Comparison of ENCODE assay signal across 1 cellular context in genomic region chr17:17237026-17237799, GRCh38.
A peak's percentile ranks its signal among the peaks of the same experiment; 100 is the strongest.
TF ChIP-seq lines count a peak whose summit lies in the region.

Gene FLCN, minus strand, starts transcription at chr17:17237168. Its CDS starts 9,031 bp downstream, at chr17:17228137.

TF ChIP-seq in WTC11, 78 proteins besides CTCF, POLR2A, EP300 and RAD21 (continued from another document and continues in another):
- TF ChIP-seq ZNF219 (CRISPR knock-in tag; IDR thresholded peaks at IDR 0.05; ENCODE audit: borderline replicate concordance), result no peak
- TF ChIP-seq TEAD1 (CRISPR knock-in tag; IDR thresholded peaks at IDR 0.05), result no peak
- TF ChIP-seq ZNF671 (CRISPR knock-in tag; IDR thresholded peaks at IDR 0.05), result no peak
- TF ChIP-seq NR3C1 (CRISPR knock-in tag; conservative IDR thresholded peaks at IDR 0.05; ENCODE audit: low read depth), result no peak
- TF ChIP-seq, protein P1, sequence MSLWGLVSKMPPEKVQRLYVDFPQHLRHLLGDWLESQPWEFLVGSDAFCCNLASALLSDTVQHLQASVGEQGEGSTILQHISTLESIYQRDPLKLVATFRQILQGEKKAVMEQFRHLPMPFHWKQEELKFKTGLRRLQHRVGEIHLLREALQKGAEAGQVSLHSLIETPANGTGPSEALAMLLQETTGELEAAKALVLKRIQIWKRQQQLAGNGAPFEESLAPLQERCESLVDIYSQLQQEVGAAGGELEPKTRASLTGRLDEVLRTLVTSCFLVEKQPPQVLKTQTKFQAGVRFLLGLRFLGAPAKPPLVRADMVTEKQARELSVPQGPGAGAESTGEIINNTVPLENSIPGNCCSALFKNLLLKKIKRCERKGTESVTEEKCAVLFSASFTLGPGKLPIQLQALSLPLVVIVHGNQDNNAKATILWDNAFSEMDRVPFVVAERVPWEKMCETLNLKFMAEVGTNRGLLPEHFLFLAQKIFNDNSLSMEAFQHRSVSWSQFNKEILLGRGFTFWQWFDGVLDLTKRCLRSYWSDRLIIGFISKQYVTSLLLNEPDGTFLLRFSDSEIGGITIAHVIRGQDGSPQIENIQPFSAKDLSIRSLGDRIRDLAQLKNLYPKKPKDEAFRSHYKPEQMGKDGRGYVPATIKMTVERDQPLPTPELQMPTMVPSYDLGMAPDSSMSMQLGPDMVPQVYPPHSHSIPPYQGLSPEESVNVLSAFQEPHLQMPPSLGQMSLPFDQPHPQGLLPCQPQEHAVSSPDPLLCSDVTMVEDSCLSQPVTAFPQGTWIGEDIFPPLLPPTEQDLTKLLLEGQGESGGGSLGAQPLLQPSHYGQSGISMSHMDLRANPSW (CRISPR knock-in tag; conservative IDR thresholded peaks at IDR 0.05; ENCODE audit: low read depth), result no peak
- TF ChIP-seq NR2C2 (CRISPR knock-in tag; IDR thresholded peaks at IDR 0.05), result no peak
- TF ChIP-seq EMX1 (CRISPR knock-in tag; IDR thresholded peaks at IDR 0.05), result no peak
- no peak for TF ChIP-seq ZNF396 (CRISPR knock-in tag; IDR thresholded peaks at IDR 0.05; ENCODE audit: borderline replicate concordance)
- peak; percentile 13; the same call in 1 of the 2 replicates for TF ChIP-seq SMAD3 (CRISPR knock-in tag; IDR thresholded peaks at IDR 0.05; ENCODE audit: borderline replicate concordance)
- no peak for TF ChIP-seq ZBTB21 (CRISPR knock-in tag; IDR thresholded peaks at IDR 0.05; ENCODE audit: borderline replicate concordance)
- TF ChIP-seq ZNF423 (CRISPR knock-in tag; IDR thresholded peaks at IDR 0.05), result no peak
- TF ChIP-seq, protein P2, sequence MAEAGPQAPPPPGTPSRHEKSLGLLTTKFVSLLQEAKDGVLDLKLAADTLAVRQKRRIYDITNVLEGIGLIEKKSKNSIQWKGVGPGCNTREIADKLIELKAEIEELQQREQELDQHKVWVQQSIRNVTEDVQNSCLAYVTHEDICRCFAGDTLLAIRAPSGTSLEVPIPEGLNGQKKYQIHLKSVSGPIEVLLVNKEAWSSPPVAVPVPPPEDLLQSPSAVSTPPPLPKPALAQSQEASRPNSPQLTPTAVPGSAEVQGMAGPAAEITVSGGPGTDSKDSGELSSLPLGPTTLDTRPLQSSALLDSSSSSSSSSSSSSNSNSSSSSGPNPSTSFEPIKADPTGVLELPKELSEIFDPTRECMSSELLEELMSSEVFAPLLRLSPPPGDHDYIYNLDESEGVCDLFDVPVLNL (CRISPR knock-in tag; IDR thresholded peaks at IDR 0.05; ENCODE audit: borderline replicate concordance, low read depth), result no peak
- no peak for TF ChIP-seq KAT7 (CRISPR knock-in tag; IDR thresholded peaks at IDR 0.05; ENCODE audit: borderline replicate concordance)
- no peak for TF ChIP-seq NFYB (CRISPR knock-in tag; conservative IDR thresholded peaks at IDR 0.05; ENCODE audit: low read depth)
- no peak for TF ChIP-seq MAX (CRISPR knock-in tag; IDR thresholded peaks at IDR 0.05)
- TF ChIP-seq IRF1 (CRISPR knock-in tag; IDR thresholded peaks at IDR 0.05), result no peak
- no peak for TF ChIP-seq RORB (CRISPR knock-in tag; IDR thresholded peaks at IDR 0.05)
- 0 out of 2 replicates have a peak, but pooled peaks have one; percentile 39 for TF ChIP-seq CREM (CRISPR knock-in tag; IDR thresholded peaks at IDR 0.05)
- TF ChIP-seq, protein P3, sequence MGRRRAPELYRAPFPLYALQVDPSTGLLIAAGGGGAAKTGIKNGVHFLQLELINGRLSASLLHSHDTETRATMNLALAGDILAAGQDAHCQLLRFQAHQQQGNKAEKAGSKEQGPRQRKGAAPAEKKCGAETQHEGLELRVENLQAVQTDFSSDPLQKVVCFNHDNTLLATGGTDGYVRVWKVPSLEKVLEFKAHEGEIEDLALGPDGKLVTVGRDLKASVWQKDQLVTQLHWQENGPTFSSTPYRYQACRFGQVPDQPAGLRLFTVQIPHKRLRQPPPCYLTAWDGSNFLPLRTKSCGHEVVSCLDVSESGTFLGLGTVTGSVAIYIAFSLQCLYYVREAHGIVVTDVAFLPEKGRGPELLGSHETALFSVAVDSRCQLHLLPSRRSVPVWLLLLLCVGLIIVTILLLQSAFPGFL (CRISPR knock-in tag; IDR thresholded peaks at IDR 0.05; ENCODE audit: borderline replicate concordance), result no peak
- TF ChIP-seq ARID4B (CRISPR knock-in tag; IDR thresholded peaks at IDR 0.05; ENCODE audit: borderline replicate concordance), result peak; percentile 82; the same call in 1 of the 2 replicates
- no peak for TF ChIP-seq E2F1 (CRISPR knock-in tag; IDR thresholded peaks at IDR 0.05)
- TF ChIP-seq, protein P4, sequence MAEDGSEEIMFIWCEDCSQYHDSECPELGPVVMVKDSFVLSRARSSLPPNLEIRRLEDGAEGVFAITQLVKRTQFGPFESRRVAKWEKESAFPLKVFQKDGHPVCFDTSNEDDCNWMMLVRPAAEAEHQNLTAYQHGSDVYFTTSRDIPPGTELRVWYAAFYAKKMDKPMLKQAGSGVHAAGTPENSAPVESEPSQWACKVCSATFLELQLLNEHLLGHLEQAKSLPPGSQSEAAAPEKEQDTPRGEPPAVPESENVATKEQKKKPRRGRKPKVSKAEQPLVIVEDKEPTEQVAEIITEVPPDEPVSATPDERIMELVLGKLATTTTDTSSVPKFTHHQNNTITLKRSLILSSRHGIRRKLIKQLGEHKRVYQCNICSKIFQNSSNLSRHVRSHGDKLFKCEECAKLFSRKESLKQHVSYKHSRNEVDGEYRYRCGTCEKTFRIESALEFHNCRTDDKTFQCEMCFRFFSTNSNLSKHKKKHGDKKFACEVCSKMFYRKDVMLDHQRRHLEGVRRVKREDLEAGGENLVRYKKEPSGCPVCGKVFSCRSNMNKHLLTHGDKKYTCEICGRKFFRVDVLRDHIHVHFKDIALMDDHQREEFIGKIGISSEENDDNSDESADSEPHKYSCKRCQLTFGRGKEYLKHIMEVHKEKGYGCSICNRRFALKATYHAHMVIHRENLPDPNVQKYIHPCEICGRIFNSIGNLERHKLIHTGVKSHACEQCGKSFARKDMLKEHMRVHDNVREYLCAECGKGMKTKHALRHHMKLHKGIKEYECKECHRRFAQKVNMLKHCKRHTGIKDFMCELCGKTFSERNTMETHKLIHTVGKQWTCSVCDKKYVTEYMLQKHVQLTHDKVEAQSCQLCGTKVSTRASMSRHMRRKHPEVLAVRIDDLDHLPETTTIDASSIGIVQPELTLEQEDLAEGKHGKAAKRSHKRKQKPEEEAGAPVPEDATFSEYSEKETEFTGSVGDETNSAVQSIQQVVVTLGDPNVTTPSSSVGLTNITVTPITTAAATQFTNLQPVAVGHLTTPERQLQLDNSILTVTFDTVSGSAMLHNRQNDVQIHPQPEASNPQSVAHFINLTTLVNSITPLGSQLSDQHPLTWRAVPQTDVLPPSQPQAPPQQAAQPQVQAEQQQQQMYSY (CRISPR knock-in tag; IDR thresholded peaks at IDR 0.05), result no peak
- TF ChIP-seq, protein P5, sequence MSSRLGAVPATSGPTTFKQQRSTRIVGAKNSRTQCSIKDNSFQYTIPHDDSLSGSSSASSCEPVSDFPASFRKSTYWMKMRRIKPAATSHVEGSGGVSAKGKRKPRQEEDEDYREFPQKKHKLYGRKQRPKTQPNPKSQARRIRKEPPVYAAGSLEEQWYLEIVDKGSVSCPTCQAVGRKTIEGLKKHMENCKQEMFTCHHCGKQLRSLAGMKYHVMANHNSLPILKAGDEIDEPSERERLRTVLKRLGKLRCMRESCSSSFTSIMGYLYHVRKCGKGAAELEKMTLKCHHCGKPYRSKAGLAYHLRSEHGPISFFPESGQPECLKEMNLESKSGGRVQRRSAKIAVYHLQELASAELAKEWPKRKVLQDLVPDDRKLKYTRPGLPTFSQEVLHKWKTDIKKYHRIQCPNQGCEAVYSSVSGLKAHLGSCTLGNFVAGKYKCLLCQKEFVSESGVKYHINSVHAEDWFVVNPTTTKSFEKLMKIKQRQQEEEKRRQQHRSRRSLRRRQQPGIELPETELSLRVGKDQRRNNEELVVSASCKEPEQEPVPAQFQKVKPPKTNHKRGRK (CRISPR knock-in tag; IDR thresholded peaks at IDR 0.05; ENCODE audit: borderline replicate concordance), result no peak
- TF ChIP-seq CBFB (CRISPR knock-in tag; IDR thresholded peaks at IDR 0.05; ENCODE audit: low read depth), result 0 out of 2 replicates have a peak, but pooled peaks have one; percentile 65
- no peak for TF ChIP-seq NFE2L1 (CRISPR knock-in tag; IDR thresholded peaks at IDR 0.05)
- TF ChIP-seq FOXK1 (CRISPR knock-in tag; IDR thresholded peaks at IDR 0.05), result 0 out of 2 replicates have a peak, but pooled peaks have one; percentile 68
- TF ChIP-seq, protein P6, sequence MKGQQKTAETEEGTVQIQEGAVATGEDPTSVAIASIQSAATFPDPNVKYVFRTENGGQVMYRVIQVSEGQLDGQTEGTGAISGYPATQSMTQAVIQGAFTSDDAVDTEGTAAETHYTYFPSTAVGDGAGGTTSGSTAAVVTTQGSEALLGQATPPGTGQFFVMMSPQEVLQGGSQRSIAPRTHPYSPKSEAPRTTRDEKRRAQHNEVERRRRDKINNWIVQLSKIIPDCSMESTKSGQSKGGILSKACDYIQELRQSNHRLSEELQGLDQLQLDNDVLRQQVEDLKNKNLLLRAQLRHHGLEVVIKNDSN (CRISPR knock-in tag; IDR thresholded peaks at IDR 0.05), result peak; percentile 95
- TF ChIP-seq ETV6 (CRISPR knock-in tag; IDR thresholded peaks at IDR 0.05), result no peak
- TF ChIP-seq USF2 (CRISPR knock-in tag; IDR thresholded peaks at IDR 0.05), result peak; percentile 94
- TF ChIP-seq TEAD4 (CRISPR knock-in tag; IDR thresholded peaks at IDR 0.05), result no peak
- TF ChIP-seq, protein P7, sequence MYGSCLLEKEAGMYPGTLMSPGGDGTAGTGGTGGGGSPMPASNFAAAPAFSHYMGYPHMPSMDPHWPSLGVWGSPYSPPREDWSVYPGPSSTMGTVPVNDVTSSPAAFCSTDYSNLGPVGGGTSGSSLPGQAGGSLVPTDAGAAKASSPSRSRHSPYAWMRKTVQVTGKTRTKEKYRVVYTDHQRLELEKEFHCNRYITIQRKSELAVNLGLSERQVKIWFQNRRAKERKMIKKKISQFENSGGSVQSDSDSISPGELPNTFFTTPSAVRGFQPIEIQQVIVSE (CRISPR knock-in tag; IDR thresholded peaks at IDR 0.05; ENCODE audit: borderline replicate concordance), result no peak
